ENCODE assay signal across 17 cellular contexts in the genomic region with DNA sequence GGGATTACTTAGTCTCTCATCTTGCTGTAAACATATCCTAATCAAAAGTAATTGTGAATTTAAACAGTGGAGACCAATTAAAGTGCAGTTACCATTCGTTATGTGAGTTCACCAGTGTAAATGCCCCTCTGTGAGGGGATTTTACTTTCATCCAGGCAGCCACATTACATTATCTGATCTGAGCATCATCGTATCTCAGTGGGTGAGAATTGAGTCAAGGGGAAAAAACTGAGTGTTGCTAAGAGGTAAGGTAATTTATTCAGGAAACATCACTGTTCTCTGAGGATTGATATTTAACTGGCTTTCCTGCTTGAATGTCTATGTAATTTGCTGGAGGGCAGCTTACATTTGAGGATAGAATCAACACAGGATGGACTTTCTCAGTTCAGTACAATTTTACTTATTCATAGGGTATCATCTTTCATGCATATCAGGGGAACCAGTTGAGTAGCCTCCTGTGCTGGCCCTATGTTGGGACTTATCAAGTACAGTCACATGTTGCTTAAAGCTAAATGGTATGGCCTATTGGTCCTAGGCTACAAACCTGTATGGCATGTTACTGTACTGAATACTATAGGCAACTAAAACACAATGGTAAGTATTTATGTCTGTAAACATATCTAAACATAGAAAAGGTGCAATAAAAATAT.
DNase-seq lines count a peak whose midpoint lies in the region; ATAC-seq, FAIRE-seq and TF ChIP-seq lines count a peak whose summit lies in the region.
"Had no signal": no experiment of that assay in that cellular context is flagged by ENCODE, and none has a peak within 500 bp of the region (broad histone marks: within the 10 kb centered on the region; RNA-seq: fewer than 3 reads in every experiment).

No MANE protein-coding gene starts in this region.

- H3K4me3 ChIP-seq in upper lobe of left lung (no peak overlapping the region), HAP-1 (no peak overlapping the region)
- H3K4me3 ChIP-seq: body of pancreas, suprapubic skin had no signal

- WGBS in upper lobe of left lung, 2 donors = 77 to 79% methylated on average over 2 of the region's 2 CpGs

- no peaks in the 10 kb centered on the region for H3K36me3 ChIP-seq in upper lobe of left lung
- no peaks in the 10 kb centered on the region for H3K36me3 ChIP-seq in HAP-1 (replicated peaks)
- H3K36me3 ChIP-seq: neutrophil, suprapubic skin had no signal

- peak overlapping the region; percentile 41 for H3K27ac ChIP-seq in epithelial cell of prostate
- H3K27ac ChIP-seq in upper lobe of left lung = no peak overlapping the region
- H3K27ac ChIP-seq: 22Rv1, body of pancreas, HL-60, neutrophil, suprapubic skin had no signal

- DNase-seq in NCI-H1436 treated with DMSO at 0.1 percent for 48 hours (lab: John Stamatoyannopoulos, UW) = peak; percentile 29
- no peak for DNase-seq in NCI-H1436 (lab: John Stamatoyannopoulos, UW)
- DNase-seq in GM19239 (ENCODE audit: insufficient read length, low spot score) = no peak
- DNase-seq in NCI-H146 (lab: John Stamatoyannopoulos, UW) = peak; percentile 92
- peak; percentile 33 for DNase-seq in epithelial cell of prostate (ENCODE audit: low read depth, low spot score)
- no peak for DNase-seq in upper lobe of left lung
- DNase-seq in midbrain (lab: John Stamatoyannopoulos, UW) = no peak
- DNase-seq in HAP-1 (ENCODE audit: low spot score in 2 of 2) = no peak
- DNase-seq: activated effector memory CD4-positive, alpha-beta T cell treated with Interleukin-2 at 50 U/mL for 16 hours; body of pancreas; CD8-positive, alpha-beta memory T cell; NCI-H2171 treated with DMSO at 0.1 percent for 48 hours had no signal

- no peaks in the 10 kb centered on the region for H3K27me3 ChIP-seq in upper lobe of left lung
- no peaks in the 10 kb centered on the region for H3K27me3 ChIP-seq in HAP-1 (ENCODE audit: low read depth)
- H3K27me3 ChIP-seq: body of pancreas, neutrophil, suprapubic skin had no signal

- TF ChIP-seq EP300 in upper lobe of left lung (IDR thresholded peaks at IDR 0.05) = no peak

- H3K4me1 ChIP-seq in upper lobe of left lung (no peaks in the 10 kb centered on the region), HAP-1 (no peaks in the 10 kb centered on the region)
- H3K4me1 ChIP-seq: body of pancreas, suprapubic skin had no signal

- no peaks in the 10 kb centered on the region for H3K9me3 ChIP-seq in upper lobe of left lung
- H3K9me3 ChIP-seq in HAP-1 = no peaks in the 10 kb centered on the region
- H3K9me3 ChIP-seq: body of pancreas, neutrophil, suprapubic skin had no signal

- ATAC-seq in upper lobe of left lung (ENCODE audit: low FRiP score in 2 of 2) = no peak
- ATAC-seq: body of pancreas had no signal

- no peak for TF ChIP-seq CTCF in upper lobe of left lung (IDR thresholded peaks at IDR 0.05)

- peak; percentile 69 for FAIRE-seq in GM19239 (lab: Jason Lieb, UNC)
- FAIRE-seq: G401.6 had no signal

- no peak for TF ChIP-seq POLR2A in upper lobe of left lung (IDR thresholded peaks at IDR 0.05)

- in situ Hi-C loops in HAP-1 (cut with MboI; ENCODE audit: low sequenced_read_pairs) = no loop called here

Comparison
In these comparisons a context has a peak if more than half of its experiments do, and no peak if none do; other contexts are left out.
1. DNase-seq: peak in NCI-H1436 treated with DMSO at 0.1 percent for 48 hours (single experiment), NCI-H146 (single experiment) and epithelial cell of prostate (single experiment); none in NCI-H1436 (single experiment), GM19239 (single experiment), upper lobe of left lung (0 of 2), midbrain (single experiment) and HAP-1 (0 of 2).